Comparison of ENCODE assay signal across 2 cellular contexts in the genomic region with DNA sequence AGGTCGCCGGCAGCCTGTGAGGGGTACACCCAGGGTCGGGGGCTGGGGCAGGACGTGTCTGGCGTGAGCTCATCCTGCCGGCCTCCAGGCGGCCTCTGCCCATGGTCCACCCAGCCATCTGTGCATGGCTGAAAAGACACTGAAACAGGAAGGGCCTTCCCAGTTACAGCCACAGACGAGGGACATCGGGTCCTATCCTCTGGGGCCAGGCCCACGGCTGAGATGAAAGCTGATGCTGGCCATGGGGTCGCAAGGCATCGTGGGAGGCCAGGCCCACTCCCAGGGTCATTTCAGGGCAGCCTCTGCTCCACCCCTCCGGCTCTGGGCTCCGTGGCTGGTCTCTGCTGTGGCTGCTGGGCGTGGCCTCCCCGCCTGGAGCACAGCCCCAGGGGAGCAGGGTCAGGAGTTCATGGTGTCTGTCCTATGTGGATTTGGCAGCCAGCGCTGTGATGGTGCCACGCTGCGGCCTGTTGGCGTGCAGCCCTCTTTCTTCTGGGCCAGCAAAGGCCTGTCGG.
A peak's percentile ranks its signal among the peaks of the same experiment; 100 is the strongest.
TF ChIP-seq lines count a peak whose summit lies in the region.

No MANE protein-coding gene starts in this region.

TF ChIP-seq in liver, 16 proteins besides CTCF, POLR2A, EP300 and RAD21:
- TF ChIP-seq, protein P1, sequence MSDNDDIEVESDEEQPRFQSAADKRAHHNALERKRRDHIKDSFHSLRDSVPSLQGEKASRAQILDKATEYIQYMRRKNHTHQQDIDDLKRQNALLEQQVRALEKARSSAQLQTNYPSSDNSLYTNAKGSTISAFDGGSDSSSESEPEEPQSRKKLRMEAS (IDR thresholded peaks at IDR 0.05) = no peak
- TF ChIP-seq EGR1 (IDR thresholded peaks at IDR 0.05; ENCODE audit: low read depth in 2 of 2) (no peak), GABPA (IDR thresholded peaks at IDR 0.05 in 1 of 2, conservative IDR thresholded peaks at IDR 0.05 in 1 of 2) (peak in 1 of 2 donors; percentile 21), YY1 (IDR thresholded peaks at IDR 0.05) (peak; percentile 63), JUND (IDR thresholded peaks at IDR 0.05) (no peak), HNF4A (conservative IDR thresholded peaks at IDR 0.05) (peak; percentile 62 to 72), RXRA (IDR thresholded peaks at IDR 0.05) (peak; percentile 89 to 96), NR2F2 (IDR thresholded peaks at IDR 0.05) (peak; percentile 83), FOXA1 (IDR thresholded peaks at IDR 0.05) (no peak), FOXA2 (IDR thresholded peaks at IDR 0.05) (peak; percentile 6), HNF4G (IDR thresholded peaks at IDR 0.05) (no peak), SP1 (IDR thresholded peaks at IDR 0.05) (peak; percentile 84), TAF1 (conservative IDR thresholded peaks at IDR 0.05) (no peak)
- TF ChIP-seq, protein P2, sequence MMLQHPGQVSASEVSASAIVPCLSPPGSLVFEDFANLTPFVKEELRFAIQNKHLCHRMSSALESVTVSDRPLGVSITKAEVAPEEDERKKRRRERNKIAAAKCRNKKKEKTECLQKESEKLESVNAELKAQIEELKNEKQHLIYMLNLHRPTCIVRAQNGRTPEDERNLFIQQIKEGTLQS (IDR thresholded peaks at IDR 0.05) = no peak
- TF ChIP-seq, protein P3, sequence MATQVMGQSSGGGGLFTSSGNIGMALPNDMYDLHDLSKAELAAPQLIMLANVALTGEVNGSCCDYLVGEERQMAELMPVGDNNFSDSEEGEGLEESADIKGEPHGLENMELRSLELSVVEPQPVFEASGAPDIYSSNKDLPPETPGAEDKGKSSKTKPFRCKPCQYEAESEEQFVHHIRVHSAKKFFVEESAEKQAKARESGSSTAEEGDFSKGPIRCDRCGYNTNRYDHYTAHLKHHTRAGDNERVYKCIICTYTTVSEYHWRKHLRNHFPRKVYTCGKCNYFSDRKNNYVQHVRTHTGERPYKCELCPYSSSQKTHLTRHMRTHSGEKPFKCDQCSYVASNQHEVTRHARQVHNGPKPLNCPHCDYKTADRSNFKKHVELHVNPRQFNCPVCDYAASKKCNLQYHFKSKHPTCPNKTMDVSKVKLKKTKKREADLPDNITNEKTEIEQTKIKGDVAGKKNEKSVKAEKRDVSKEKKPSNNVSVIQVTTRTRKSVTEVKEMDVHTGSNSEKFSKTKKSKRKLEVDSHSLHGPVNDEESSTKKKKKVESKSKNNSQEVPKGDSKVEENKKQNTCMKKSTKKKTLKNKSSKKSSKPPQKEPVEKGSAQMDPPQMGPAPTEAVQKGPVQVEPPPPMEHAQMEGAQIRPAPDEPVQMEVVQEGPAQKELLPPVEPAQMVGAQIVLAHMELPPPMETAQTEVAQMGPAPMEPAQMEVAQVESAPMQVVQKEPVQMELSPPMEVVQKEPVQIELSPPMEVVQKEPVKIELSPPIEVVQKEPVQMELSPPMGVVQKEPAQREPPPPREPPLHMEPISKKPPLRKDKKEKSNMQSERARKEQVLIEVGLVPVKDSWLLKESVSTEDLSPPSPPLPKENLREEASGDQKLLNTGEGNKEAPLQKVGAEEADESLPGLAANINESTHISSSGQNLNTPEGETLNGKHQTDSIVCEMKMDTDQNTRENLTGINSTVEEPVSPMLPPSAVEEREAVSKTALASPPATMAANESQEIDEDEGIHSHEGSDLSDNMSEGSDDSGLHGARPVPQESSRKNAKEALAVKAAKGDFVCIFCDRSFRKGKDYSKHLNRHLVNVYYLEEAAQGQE (IDR thresholded peaks at IDR 0.05) = peak; percentile 17
- TF ChIP-seq, protein P4, sequence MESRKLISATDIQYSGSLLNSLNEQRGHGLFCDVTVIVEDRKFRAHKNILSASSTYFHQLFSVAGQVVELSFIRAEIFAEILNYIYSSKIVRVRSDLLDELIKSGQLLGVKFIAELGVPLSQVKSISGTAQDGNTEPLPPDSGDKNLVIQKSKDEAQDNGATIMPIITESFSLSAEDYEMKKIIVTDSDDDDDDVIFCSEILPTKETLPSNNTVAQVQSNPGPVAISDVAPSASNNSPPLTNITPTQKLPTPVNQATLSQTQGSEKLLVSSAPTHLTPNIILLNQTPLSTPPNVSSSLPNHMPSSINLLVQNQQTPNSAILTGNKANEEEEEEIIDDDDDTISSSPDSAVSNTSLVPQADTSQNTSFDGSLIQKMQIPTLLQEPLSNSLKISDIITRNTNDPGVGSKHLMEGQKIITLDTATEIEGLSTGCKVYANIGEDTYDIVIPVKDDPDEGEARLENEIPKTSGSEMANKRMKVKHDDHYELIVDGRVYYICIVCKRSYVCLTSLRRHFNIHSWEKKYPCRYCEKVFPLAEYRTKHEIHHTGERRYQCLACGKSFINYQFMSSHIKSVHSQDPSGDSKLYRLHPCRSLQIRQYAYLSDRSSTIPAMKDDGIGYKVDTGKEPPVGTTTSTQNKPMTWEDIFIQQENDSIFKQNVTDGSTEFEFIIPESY (IDR thresholded peaks at IDR 0.05) = no peak

TF ChIP-seq in HepG2, 621 proteins besides CTCF, POLR2A, EP300 and RAD21:
- TF ChIP-seq ZNF296 (CRISPR knock-in tag; conservative IDR thresholded peaks at IDR 0.05) (no peak), SALL2 (CRISPR knock-in tag; IDR thresholded peaks at IDR 0.05) (no peak), TBX3 (IDR thresholded peaks at IDR 0.05; ENCODE audit: borderline replicate concordance) (no peak), PRPF4 (IDR thresholded peaks at IDR 0.05; ENCODE audit: low read depth, low read length, poor library complexity, severe bottlenecking) (no peak), ZNF543 (CRISPR knock-in tag; IDR thresholded peaks at IDR 0.05) (no peak), ZNF562 (CRISPR knock-in tag; IDR thresholded peaks at IDR 0.05; ENCODE audit: borderline replicate concordance) (no peak), KAT8 (CRISPR knock-in tag; IDR thresholded peaks at IDR 0.05) (no peak), BCL6 (CRISPR knock-in tag; IDR thresholded peaks at IDR 0.05) (no peak), PRMT3 (CRISPR knock-in tag; IDR thresholded peaks at IDR 0.05; ENCODE audit: borderline replicate concordance, low read depth) (no peak)
- TF ChIP-seq, protein P5, sequence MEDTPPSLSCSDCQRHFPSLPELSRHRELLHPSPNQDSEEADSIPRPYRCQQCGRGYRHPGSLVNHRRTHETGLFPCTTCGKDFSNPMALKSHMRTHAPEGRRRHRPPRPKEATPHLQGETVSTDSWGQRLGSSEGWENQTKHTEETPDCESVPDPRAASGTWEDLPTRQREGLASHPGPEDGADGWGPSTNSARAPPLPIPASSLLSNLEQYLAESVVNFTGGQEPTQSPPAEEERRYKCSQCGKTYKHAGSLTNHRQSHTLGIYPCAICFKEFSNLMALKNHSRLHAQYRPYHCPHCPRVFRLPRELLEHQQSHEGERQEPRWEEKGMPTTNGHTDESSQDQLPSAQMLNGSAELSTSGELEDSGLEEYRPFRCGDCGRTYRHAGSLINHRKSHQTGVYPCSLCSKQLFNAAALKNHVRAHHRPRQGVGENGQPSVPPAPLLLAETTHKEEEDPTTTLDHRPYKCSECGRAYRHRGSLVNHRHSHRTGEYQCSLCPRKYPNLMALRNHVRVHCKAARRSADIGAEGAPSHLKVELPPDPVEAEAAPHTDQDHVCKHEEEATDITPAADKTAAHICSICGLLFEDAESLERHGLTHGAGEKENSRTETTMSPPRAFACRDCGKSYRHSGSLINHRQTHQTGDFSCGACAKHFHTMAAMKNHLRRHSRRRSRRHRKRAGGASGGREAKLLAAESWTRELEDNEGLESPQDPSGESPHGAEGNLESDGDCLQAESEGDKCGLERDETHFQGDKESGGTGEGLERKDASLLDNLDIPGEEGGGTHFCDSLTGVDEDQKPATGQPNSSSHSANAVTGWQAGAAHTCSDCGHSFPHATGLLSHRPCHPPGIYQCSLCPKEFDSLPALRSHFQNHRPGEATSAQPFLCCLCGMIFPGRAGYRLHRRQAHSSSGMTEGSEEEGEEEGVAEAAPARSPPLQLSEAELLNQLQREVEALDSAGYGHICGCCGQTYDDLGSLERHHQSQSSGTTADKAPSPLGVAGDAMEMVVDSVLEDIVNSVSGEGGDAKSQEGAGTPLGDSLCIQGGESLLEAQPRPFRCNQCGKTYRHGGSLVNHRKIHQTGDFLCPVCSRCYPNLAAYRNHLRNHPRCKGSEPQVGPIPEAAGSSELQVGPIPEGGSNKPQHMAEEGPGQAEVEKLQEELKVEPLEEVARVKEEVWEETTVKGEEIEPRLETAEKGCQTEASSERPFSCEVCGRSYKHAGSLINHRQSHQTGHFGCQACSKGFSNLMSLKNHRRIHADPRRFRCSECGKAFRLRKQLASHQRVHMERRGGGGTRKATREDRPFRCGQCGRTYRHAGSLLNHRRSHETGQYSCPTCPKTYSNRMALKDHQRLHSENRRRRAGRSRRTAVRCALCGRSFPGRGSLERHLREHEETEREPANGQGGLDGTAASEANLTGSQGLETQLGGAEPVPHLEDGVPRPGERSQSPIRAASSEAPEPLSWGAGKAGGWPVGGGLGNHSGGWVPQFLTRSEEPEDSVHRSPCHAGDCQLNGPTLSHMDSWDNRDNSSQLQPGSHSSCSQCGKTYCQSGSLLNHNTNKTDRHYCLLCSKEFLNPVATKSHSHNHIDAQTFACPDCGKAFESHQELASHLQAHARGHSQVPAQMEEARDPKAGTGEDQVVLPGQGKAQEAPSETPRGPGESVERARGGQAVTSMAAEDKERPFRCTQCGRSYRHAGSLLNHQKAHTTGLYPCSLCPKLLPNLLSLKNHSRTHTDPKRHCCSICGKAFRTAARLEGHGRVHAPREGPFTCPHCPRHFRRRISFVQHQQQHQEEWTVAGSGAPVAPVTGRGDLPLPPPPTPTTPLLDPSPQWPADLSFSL (CRISPR knock-in tag; IDR thresholded peaks at IDR 0.05) = no peak
